ENCODE assay signal across 11 cellular contexts in the genomic region with DNA sequence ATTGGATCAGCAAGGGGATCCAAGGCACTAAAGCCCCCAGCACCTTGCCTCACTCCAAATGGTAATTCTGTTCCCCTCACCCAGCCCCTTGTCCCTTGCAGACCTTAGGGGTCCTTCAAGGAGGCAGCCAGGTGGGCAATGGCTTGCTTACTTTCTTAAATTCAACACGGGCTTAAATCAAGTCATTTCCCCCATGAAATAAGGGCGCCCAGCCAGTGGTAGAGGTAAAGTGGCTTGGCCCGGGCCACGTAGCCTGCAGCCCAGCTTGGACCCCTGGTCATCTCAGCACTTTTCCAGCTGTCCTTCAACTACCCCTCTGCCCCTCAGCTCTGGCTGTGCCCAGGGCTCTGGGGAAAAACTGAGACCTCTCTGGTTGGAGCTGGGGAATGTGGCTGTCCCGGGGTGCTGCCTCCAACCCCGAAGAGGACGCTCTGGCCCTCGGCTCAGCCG. TPM values are rescaled to one million over a fixed set of nuclear protein-coding genes. Genes with fewer than 3 reads are reported as not detected.
DNase-seq lines count a peak whose midpoint lies in the region; ATAC-seq and TF ChIP-seq lines count a peak whose summit lies in the region.
"Had no signal": no experiment of that assay in that cellular context is flagged by ENCODE, and none has a peak within 500 bp of the region (broad histone marks: within the 10 kb centered on the region; RNA-seq: fewer than 3 reads in every experiment).

No MANE protein-coding gene starts in this region.

- peak overlapping the region; percentile 93 for H3K4me3 Mint-ChIP-seq in activated naive CD4-positive, alpha-beta T cell treated with anti-CD3 and anti-CD28 coated beads, Interleukin-2, amount 50 U/mL, for 24 hours

- WGBS in mammary epithelial cell (ENCODE audit: low coverage, missing lambda C conversion rate), result 79% methylated on average over 8 of the region's 9 CpGs
- WGBS in transverse colon (ENCODE audit: low coverage in 1 of 2), 2 donors, result 72% methylated on average over 9 of the region's 9 CpGs; no CpG with 5 or more reads in 1 of the 2 donors
- 58% methylated on average over 9 of the region's 9 CpGs for WGBS in prostate gland

- DNase-seq in breast epithelium (ENCODE audit: low spot score in 2 of 2) (no peak), mammary epithelial cell (no peak), transverse colon (no peak), AG08395 (ENCODE audit: low spot score) (no peak), prostate gland (ENCODE audit: low spot score) (no peak)

- no peaks in the 10 kb centered on the region for H3K36me3 Mint-ChIP-seq in activated naive CD4-positive, alpha-beta T cell treated with anti-CD3 and anti-CD28 coated beads, Interleukin-2, amount 50 U/mL, for 24 hours

- no peaks in the 10 kb centered on the region for H3K27me3 Mint-ChIP-seq in activated naive CD4-positive, alpha-beta T cell treated with anti-CD3 and anti-CD28 coated beads, Interleukin-2, amount 50 U/mL, for 24 hours

- H4K20me1 ChIP-seq in mammary epithelial cell (ENCODE audit: insufficient read depth, low read length), result no peaks in the 10 kb centered on the region

- H3K27ac Mint-ChIP-seq in activated naive CD4-positive, alpha-beta T cell treated with anti-CD3 and anti-CD28 coated beads, Interleukin-2, amount 50 U/mL, for 24 hours, result peak overlapping the region; percentile 97

- H3K9me3 ChIP-seq in breast epithelium, result no peaks in the 10 kb centered on the region
- H3K9me3 ChIP-seq in mammary epithelial cell (replicated peaks; ENCODE audit: insufficient read depth, low read length), result no peaks in the 10 kb centered on the region
- H3K9me3 ChIP-seq in mucosa of rectum (ENCODE audit: control insufficient read depth in 2 of 2, low read length in 2 of 2), result no peaks in the 10 kb centered on the region
- no peaks in the 10 kb centered on the region for H3K9me3 ChIP-seq in transverse colon
- H3K9me3 ChIP-seq in prostate gland, result no peaks in the 10 kb centered on the region

- dilution Hi-C loops in mammary epithelial cell (cut with HindIII; ENCODE audit: low sequenced_read_pairs), result no loop called here

- H2AFZ ChIP-seq in mammary epithelial cell (ENCODE audit: low read depth, low read length), result no peak overlapping the region

- TF ChIP-seq POLR2A in breast epithelium (IDR thresholded peaks at IDR 0.05) (no peak), transverse colon (IDR thresholded peaks at IDR 0.05) (no peak), prostate gland (IDR thresholded peaks at IDR 0.05) (no peak)

- no peak overlapping the region for H3K9ac ChIP-seq in mammary epithelial cell (ENCODE audit: insufficient read depth, low read length)
- H3K9ac ChIP-seq in mucosa of rectum (ENCODE audit: low read depth in 1 of 2, low read length in 2 of 2), result peak overlapping the region; percentile 37 to 52

- in situ Hi-C loops in mammary epithelial cell (cut with MboI; ENCODE audit: low sequenced_read_pairs in 2 of 2), result no loop called here
- in situ Hi-C loops in transverse colon (cut with MboI; ENCODE audit: low pct_ligation_motif_present in 1 of 4, low pct_unique_long_range_greater_than_20kb in 1 of 4, low sequenced_read_pairs in 3 of 4), result no loop called here

- H3K4me3 ChIP-seq in breast epithelium, result peak overlapping the region; percentile 3 to 46 (median 17)
- no peak overlapping the region for H3K4me3 ChIP-seq in mammary epithelial cell (replicated peaks in 1 of 3; ENCODE audit: insufficient read depth in 1 of 3, low read depth in 2 of 3, low read length in 3 of 3)
- peak overlapping the region; percentile 34 to 68 for H3K4me3 ChIP-seq in mucosa of rectum (ENCODE audit: low read length in 2 of 2)
- peak overlapping the region in 3 of 4 donors; percentile 4 to 39 (median 29) for H3K4me3 ChIP-seq in transverse colon
- H3K4me3 ChIP-seq in prostate gland, result peak overlapping the region in 1 of 2 donors; percentile 5

- no peaks in the 10 kb centered on the region for H3K4me1 ChIP-seq in breast epithelium
- H3K4me1 ChIP-seq in mammary epithelial cell (ENCODE audit: insufficient read depth, low read length), result peaks cover 26% of the 10 kb centered on the region
- H3K4me1 ChIP-seq in mucosa of rectum (ENCODE audit: control insufficient read depth in 2 of 2, insufficient read depth in 2 of 2, low read length in 2 of 2), result peaks cover 9% of the 10 kb centered on the region in 2 donors
- H3K4me1 ChIP-seq in transverse colon, result peaks cover 0 to 17% (median 8%) of the 10 kb centered on the region in 4 donors
- no peaks in the 10 kb centered on the region for H3K4me1 ChIP-seq in prostate gland (replicated peaks)

- H3K36me3 ChIP-seq in breast epithelium, result no peaks in the 10 kb centered on the region
- no peaks in the 10 kb centered on the region for H3K36me3 ChIP-seq in mammary epithelial cell (ENCODE audit: insufficient read depth, low read length)
- H3K36me3 ChIP-seq in mucosa of rectum (ENCODE audit: control insufficient read depth in 2 of 2, insufficient read depth in 2 of 2, low read length in 2 of 2), result no peaks in the 10 kb centered on the region
- H3K36me3 ChIP-seq in transverse colon, result no peaks in the 10 kb centered on the region
- H3K36me3 ChIP-seq in prostate gland, result no peaks in the 10 kb centered on the region

- H3K27me3 ChIP-seq in breast epithelium, result no peaks in the 10 kb centered on the region
- no peaks in the 10 kb centered on the region for H3K27me3 ChIP-seq in mammary epithelial cell (ENCODE audit: insufficient read depth, low read length)
- H3K27me3 ChIP-seq in mucosa of rectum (ENCODE audit: control insufficient read depth in 2 of 2, insufficient read depth in 2 of 2, low read length in 2 of 2), result no peaks in the 10 kb centered on the region
- H3K27me3 ChIP-seq in transverse colon, result no peaks in the 10 kb centered on the region
- no peaks in the 10 kb centered on the region for H3K27me3 ChIP-seq in prostate gland (replicated peaks; ENCODE audit: insufficient read depth)

- H3K9me3 Mint-ChIP-seq in activated naive CD4-positive, alpha-beta T cell treated with anti-CD3 and anti-CD28 coated beads, Interleukin-2, amount 50 U/mL, for 24 hours, result no peaks in the 10 kb centered on the region

- no peak for ATAC-seq in HG02970 (IDR thresholded peaks at IDR 0.05; ENCODE audit: low FRiP score, unreplicated experiment)

- intact Hi-C loops in breast epithelium (cut with DNase I; ENCODE audit: low total_unique reads), result no loop called here
- intact Hi-C loops in mammary epithelial cell (cut with micrococcal nuclease), result no loop called here
- intact Hi-C loops in transverse colon (cut with DNase I; ENCODE audit: low total_unique reads), result no loop called here
- intact Hi-C loops in prostate gland (cut with DNase I), result no loop called here

- no peak for TF ChIP-seq CTCF in breast epithelium (IDR thresholded peaks at IDR 0.05)
- no peak for TF ChIP-seq CTCF in mammary epithelial cell (conservative IDR thresholded peaks at IDR 0.05 in 1 of 2, IDR thresholded peaks at IDR 0.05 in 1 of 2; ENCODE audit: extremely low read depth in 1 of 2, insufficient read depth in 1 of 2, low read depth in 1 of 2, low read length in 2 of 2)
- no peak for TF ChIP-seq CTCF in transverse colon (IDR thresholded peaks at IDR 0.05)
- no peak for TF ChIP-seq CTCF in prostate gland (IDR thresholded peaks at IDR 0.05)

- TF ChIP-seq EP300 in transverse colon (IDR thresholded peaks at IDR 0.05; ENCODE audit: low read depth), result no peak

- no TSS peak for BruUV-seq in mammary epithelial cell (replicated peaks; lab: Mats Ljungman, UMichigan)

- H3K27ac ChIP-seq in breast epithelium (peak overlapping the region in 1 of 2 donors; percentile 32), mammary epithelial cell (ENCODE audit: insufficient read depth, low read depth, low read length) (no peak overlapping the region), mucosa of rectum (ENCODE audit: low read depth in 2 of 2, low read length in 2 of 2) (peak overlapping the region; percentile 37 to 76), transverse colon (peak overlapping the region; percentile 62 to 77 (median 66)), prostate gland (no peak overlapping the region)

- no peaks in the 10 kb centered on the region for H3K79me2 ChIP-seq in mammary epithelial cell (ENCODE audit: insufficient read depth, low read length)

- CTCF ChIA-PET in mammary epithelial cell (lab: Charles Lee; ENCODE audit: low non-redundant PET), result interaction anchor here (0.6 kb wide), 2 partner anchors 15 to 26 kb away, joined by 3 to 4 read pairs; no protein-coding TSS in a partner anchor

- peaks cover 78% of the 10 kb centered on the region for H3K4me1 Mint-ChIP-seq in activated naive CD4-positive, alpha-beta T cell treated with anti-CD3 and anti-CD28 coated beads, Interleukin-2, amount 50 U/mL, for 24 hours

- H3K4me2 ChIP-seq in mammary epithelial cell (ENCODE audit: insufficient read depth, low read depth, low read length), result no peak overlapping the region

RNA-seq across cellular contexts. Expression of a gene that starts 1.2 kb away (rescaled TPM):
- 10 to 100 TPM in 1 of 3 donors, 1 to 10 TPM in 2; 2.6 to 11.0 (median 3.9) TPM for total RNA-seq in breast epithelium
- total RNA-seq in mammary epithelial cell, result 1 to 10 TPM in 1 of 2 donors, under 1 TPM in 1; 0.67 to 3.5 TPM
- 2.1 TPM for polyA plus RNA-seq in mammary epithelial cell
- polyA minus RNA-seq in mammary epithelial cell, result 3.3 TPM
- 10 to 100 TPM in 1 of 4 donors, 1 to 10 TPM in 3; 1.4 to 35.2 (median 8.7) TPM for total RNA-seq in transverse colon
- total RNA-seq in prostate gland, result 1 to 10 TPM; 2.1 to 7.0 TPM
- total RNA-seq: epithelial cell of proximal tubule, renal cortical epithelial cell had no signal
- polyA plus RNA-seq: BJ had no signal

Comparison
In these comparisons a context has a peak if more than half of its experiments do, and no peak if none do; other contexts are left out.
1. H3K4me3 ChIP-seq: peak in breast epithelium (3 of 3), mucosa of rectum (2 of 2) and transverse colon (3 of 4); none in mammary epithelial cell (0 of 3).
2. H3K27ac ChIP-seq: peak in mucosa of rectum (2 of 2) and transverse colon (4 of 4); none in mammary epithelial cell (single experiment) and prostate gland (0 of 2).